In the genomic region with DNA sequence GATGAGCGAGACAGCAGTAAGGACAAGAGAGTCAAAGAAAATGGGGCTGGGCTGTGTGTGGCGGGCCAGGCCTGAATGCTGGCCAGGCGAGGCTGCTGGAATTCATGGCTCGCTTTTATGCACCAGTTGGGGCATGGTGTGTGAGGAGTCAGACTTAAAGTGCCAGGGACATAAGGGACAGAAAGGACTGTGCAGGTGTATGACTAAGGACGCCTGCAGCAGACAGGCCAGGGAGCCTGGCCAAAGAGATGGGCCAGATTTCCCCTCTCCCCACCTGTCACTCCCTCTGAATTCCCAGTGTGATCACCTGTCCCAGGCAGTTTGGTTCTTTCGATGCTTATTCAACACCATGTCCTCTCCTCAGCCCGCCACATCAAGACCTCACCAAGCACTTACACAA, we compare ENCODE assay signal across 26 cellular contexts. TPM values are rescaled to one million over a fixed set of nuclear protein-coding genes. Genes with fewer than 3 reads are reported as not detected.
"Had no signal": no experiment of that assay in that cellular context is flagged by ENCODE, and none has a peak within 500 bp of the region (broad histone marks: within the 10 kb centered on the region; RNA-seq: fewer than 3 reads in every experiment).

No MANE protein-coding gene starts in this region.

- H3K36me3 Mint-ChIP-seq: natural killer cell; stimulated activated effector memory CD8-positive, alpha-beta T cell treated with anti-CD3 and anti-CD28 coated beads, Interleukin-12 subunit alpha, Interleukin-12 subunit beta, amount 100 ng/mL, for 72 hours had no signal

- H3K9me3 ChIP-seq: colonic mucosa, lower lobe of right lung, neutrophil, pancreas, right lobe of liver, thyroid gland had no signal

- H3K4me1 Mint-ChIP-seq: immature natural killer cell, natural killer cell had no signal

- H3K27ac ChIP-seq: colonic mucosa, esophagus muscularis mucosa, foreskin keratinocyte, gastroesophageal sphincter, heart right ventricle, lower lobe of right lung, neutrophil, pancreas, right lobe of liver, stomach, thyroid gland had no signal

- H3K4me1 ChIP-seq: colonic mucosa, esophagus muscularis mucosa, foreskin keratinocyte, gastroesophageal sphincter, heart right ventricle, lower lobe of right lung, pancreas, right lobe of liver, stomach, thyroid gland had no signal

- H3K4me3 ChIP-seq: colonic mucosa, esophagus muscularis mucosa, gastroesophageal sphincter, heart right ventricle, lower lobe of right lung, pancreas, right lobe of liver, stomach, thyroid gland had no signal

- H3K27ac Mint-ChIP-seq: dendritic cell treated with granulocyte-macrophage colony-stimulating factor and Interleukin-4, amounts not matched to agents 40 ng/mL and 50 ng/mL, for 4 days; immature natural killer cell; natural killer cell; stimulated activated effector memory CD8-positive, alpha-beta T cell treated with anti-CD3 and anti-CD28 coated beads, Interleukin-12 subunit alpha, Interleukin-12 subunit beta, amount 100 ng/mL, for 72 hours had no signal

- H3K4me3 Mint-ChIP-seq: dendritic cell treated with granulocyte-macrophage colony-stimulating factor and Interleukin-4, amounts not matched to agents 40 ng/mL and 50 ng/mL, for 4 days; immature natural killer cell; natural killer cell; stimulated activated effector memory CD8-positive, alpha-beta T cell treated with anti-CD3 and anti-CD28 coated beads, Interleukin-12 subunit alpha, Interleukin-12 subunit beta, amount 100 ng/mL, for 72 hours had no signal

- H3K27me3 ChIP-seq: pancreas, thyroid gland had no signal

- H3K36me3 ChIP-seq: colonic mucosa, esophagus muscularis mucosa, gastroesophageal sphincter, heart right ventricle, lower lobe of right lung, neutrophil, pancreas, right lobe of liver, stomach, thyroid gland had no signal

- H3K9me3 Mint-ChIP-seq: dendritic cell treated with granulocyte-macrophage colony-stimulating factor and Interleukin-4, amounts not matched to agents 40 ng/mL and 50 ng/mL, for 4 days; immature natural killer cell; natural killer cell; stimulated activated effector memory CD8-positive, alpha-beta T cell treated with anti-CD3 and anti-CD28 coated beads, Interleukin-12 subunit alpha, Interleukin-12 subunit beta, amount 100 ng/mL, for 72 hours had no signal

- DNase-seq: colonic mucosa; effector CD8-positive, alpha-beta T cell; foreskin keratinocyte; heart right ventricle; hippocampal formation; immature natural killer cell; left ventricle myocardium superior; lower lobe of right lung; natural killer cell; pancreas; right lobe of liver; small intestine; stimulated activated CD4-positive, alpha-beta T cell treated with anti-CD3 and anti-CD28 coated beads, Interleukin-1b, Interleukin-23, amount 100 ng/mL, for 48 hours; stimulated activated CD4-positive, alpha-beta T cell treated with anti-CD3 and anti-CD28 coated beads, Interleukin-4, amount 100 ng/mL, for 1 hour; stimulated activated naive CD4-positive, alpha-beta T cell treated with Interleukin-2 at 50 U/mL for 16 hours; stomach; thyroid gland; trophoblast cell had no signal

RNA-seq across cellular contexts. Expression of a gene that starts 53.0 kb away (rescaled TPM):
- total RNA-seq: fibroblast of lung, foreskin keratinocyte, urinary bladder had no signal
- polyA plus RNA-seq: fibroblast of lung, keratinocyte had no signal
